9 cellular contexts compared by ENCODE assay signal in genomic region chr1:186974774-186975181, GRCh38.
A peak's percentile ranks its signal among the peaks of the same experiment; 100 is the strongest.
DNase-seq lines count a peak whose midpoint lies in the region; ATAC-seq and TF ChIP-seq lines count a peak whose summit lies in the region.
"Had no signal": no experiment of that assay in that cellular context is flagged by ENCODE, and none has a peak within 500 bp of the region (broad histone marks: within the 10 kb centered on the region; RNA-seq: fewer than 3 reads in every experiment).

No MANE protein-coding gene starts in this region.

- H3K4me3 ChIP-seq in upper lobe of right lung: no peak overlapping the region

- DNase-seq in GOT3 (lab: John Stamatoyannopoulos, UW) (peak; percentile 66), WTC11 (ENCODE audit: low spot score) (no peak), hepatic stellate cell (ENCODE audit: low spot score) (peak; percentile 55), upper lobe of right lung (no peak), retina (no peak)
- DNase-seq: activated CD4-positive, CD25-positive, alpha-beta regulatory T cell treated with anti-CD3 and anti-CD28 coated beads, Interleukin-2, amount 50 U/mL, for 72 hours had no signal

- TF ChIP-seq CTCF in WTC11 (IDR thresholded peaks at IDR 0.05) (no peak), upper lobe of right lung (IDR thresholded peaks at IDR 0.05) (no peak)

- CTCF ChIA-PET in WTC11 (lab: Charles Lee): interaction anchor here (0.6 kb wide), 1 partner anchor 1096 kb away, joined by 3 read pairs; no protein-coding TSS in a partner anchor

- no peaks in the 10 kb centered on the region for H3K27me3 ChIP-seq in upper lobe of right lung

- peaks cover 7% of the 10 kb centered on the region; the same call in 1 of the 2 replicates for H3K4me1 Mint-ChIP-seq in WTC11

- ATAC-seq in WTC11 (no peak), upper lobe of right lung (peak; percentile 67), GM21367 (IDR thresholded peaks at IDR 0.05; ENCODE audit: unreplicated experiment) (no peak), HG03571 (IDR thresholded peaks at IDR 0.05; ENCODE audit: unreplicated experiment) (no peak)

- H3K4me1 ChIP-seq in upper lobe of right lung: peaks cover 12% of the 10 kb centered on the region

- no peak overlapping the region for H3K4me3 Mint-ChIP-seq in WTC11
- H3K4me3 Mint-ChIP-seq: activated naive CD8-positive, alpha-beta T cell had no signal

- no peaks in the 10 kb centered on the region for H3K27me3 Mint-ChIP-seq in WTC11 (ENCODE audit: low read depth)

- no peaks in the 10 kb centered on the region for H3K9me3 Mint-ChIP-seq in WTC11

- H3K9me3 ChIP-seq in upper lobe of right lung: no peaks in the 10 kb centered on the region

- no peak overlapping the region for H3K27ac ChIP-seq in upper lobe of right lung

- H3K27ac Mint-ChIP-seq in WTC11: peak overlapping the region; percentile 30; the same call in 1 of the 2 replicates
- H3K27ac Mint-ChIP-seq: activated naive CD8-positive, alpha-beta T cell had no signal

- intact Hi-C loops in upper lobe of right lung (cut with DNase I): no loop called here

- no peaks in the 10 kb centered on the region for H3K36me3 Mint-ChIP-seq in WTC11
- H3K36me3 Mint-ChIP-seq: activated naive CD8-positive, alpha-beta T cell had no signal

- peaks cover 5% of the 10 kb centered on the region for H3K36me3 ChIP-seq in upper lobe of right lung

- POLR2A ChIA-PET in WTC11 (lab: Charles Lee): no interaction called here

TF ChIP-seq in WTC11, 78 proteins besides CTCF, POLR2A, EP300 and RAD21:
- no peak for TF ChIP-seq ZNF219 (CRISPR knock-in tag; IDR thresholded peaks at IDR 0.05; ENCODE audit: borderline replicate concordance)
- no peak for TF ChIP-seq TP53 (CRISPR knock-in tag; IDR thresholded peaks at IDR 0.05)
- no peak for TF ChIP-seq FOXP4 (CRISPR knock-in tag; IDR thresholded peaks at IDR 0.05)
- TF ChIP-seq ZBTB21 (CRISPR knock-in tag; IDR thresholded peaks at IDR 0.05; ENCODE audit: borderline replicate concordance): no peak
- TF ChIP-seq CREM (CRISPR knock-in tag; IDR thresholded peaks at IDR 0.05): no peak
- TF ChIP-seq PRRX2 (CRISPR knock-in tag; IDR thresholded peaks at IDR 0.05): no peak
- no peak for TF ChIP-seq ESRRA (CRISPR knock-in tag; IDR thresholded peaks at IDR 0.05; ENCODE audit: borderline replicate concordance)
- TF ChIP-seq TEAD4 (CRISPR knock-in tag; IDR thresholded peaks at IDR 0.05): no peak
- TF ChIP-seq, protein P1, sequence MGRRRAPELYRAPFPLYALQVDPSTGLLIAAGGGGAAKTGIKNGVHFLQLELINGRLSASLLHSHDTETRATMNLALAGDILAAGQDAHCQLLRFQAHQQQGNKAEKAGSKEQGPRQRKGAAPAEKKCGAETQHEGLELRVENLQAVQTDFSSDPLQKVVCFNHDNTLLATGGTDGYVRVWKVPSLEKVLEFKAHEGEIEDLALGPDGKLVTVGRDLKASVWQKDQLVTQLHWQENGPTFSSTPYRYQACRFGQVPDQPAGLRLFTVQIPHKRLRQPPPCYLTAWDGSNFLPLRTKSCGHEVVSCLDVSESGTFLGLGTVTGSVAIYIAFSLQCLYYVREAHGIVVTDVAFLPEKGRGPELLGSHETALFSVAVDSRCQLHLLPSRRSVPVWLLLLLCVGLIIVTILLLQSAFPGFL (CRISPR knock-in tag; IDR thresholded peaks at IDR 0.05; ENCODE audit: borderline replicate concordance): no peak
- no peak for TF ChIP-seq NR1H2 (CRISPR knock-in tag; IDR thresholded peaks at IDR 0.05)
- no peak for TF ChIP-seq NFATC4 (CRISPR knock-in tag; IDR thresholded peaks at IDR 0.05)

Comparison
In these comparisons a context has a peak if more than half of its experiments do, and no peak if none do; other contexts are left out.
1. DNase-seq: peak in GOT3 (single experiment) and hepatic stellate cell (single experiment); none in WTC11 (single experiment), upper lobe of right lung (single experiment) and retina (single experiment).